In the genomic region with DNA sequence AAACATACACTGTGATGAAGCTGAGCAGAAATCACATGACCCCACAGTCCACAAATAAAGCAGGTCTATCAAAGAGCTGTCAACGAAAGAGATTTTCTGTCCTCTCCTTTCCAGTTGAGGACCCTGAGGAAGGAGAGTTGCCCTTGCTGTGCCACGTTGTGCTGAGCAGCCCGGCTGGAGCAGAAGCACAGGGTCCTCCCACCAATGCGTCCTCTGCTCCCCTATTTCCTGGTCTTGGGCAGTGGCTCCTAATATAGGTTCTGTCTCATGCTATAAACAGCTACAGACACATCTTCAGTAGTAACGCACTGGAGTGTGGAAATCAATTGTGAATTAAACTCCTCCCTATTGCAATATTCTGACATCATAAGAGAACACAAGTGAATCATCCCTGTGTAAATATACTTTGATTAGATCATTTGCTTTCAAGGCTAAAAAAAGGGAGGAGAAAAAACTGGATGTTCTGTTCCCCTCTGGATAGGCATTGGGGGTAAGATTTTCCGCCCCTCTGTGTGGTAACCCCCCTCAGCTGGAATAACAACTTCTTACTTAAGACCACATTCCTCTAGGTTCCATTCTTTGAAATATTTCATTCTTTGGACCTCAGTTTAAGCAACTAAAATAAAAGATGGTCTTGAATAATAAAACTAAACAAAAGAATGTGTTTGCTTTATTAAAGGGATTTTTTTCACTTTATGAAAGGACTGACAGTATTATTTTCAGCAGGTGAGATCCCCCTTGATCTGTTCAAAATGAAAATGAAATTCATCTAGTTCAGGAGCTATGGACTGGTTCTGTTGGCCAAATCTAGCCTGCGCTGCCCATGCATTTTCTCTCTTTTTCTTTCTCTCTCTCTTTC, we compare ENCODE assay signal across 1 cellular context.
A peak's percentile ranks its signal among the peaks of the same experiment; 100 is the strongest.
TF ChIP-seq lines count a peak whose summit lies in the region.

No MANE protein-coding gene starts in this region.

TF ChIP-seq in HepG2, 621 proteins besides CTCF, POLR2A, EP300 and RAD21 (continued from another document and continues in another):
- TF ChIP-seq KLF6 (CRISPR knock-in tag; IDR thresholded peaks at IDR 0.05) (0 out of 2 replicates have a peak, but pooled peaks have one; percentile 29), ZNF883 (CRISPR knock-in tag; IDR thresholded peaks at IDR 0.05; ENCODE audit: not compliant biosample characterization) (no peak), NCOA5 (CRISPR knock-in tag; IDR thresholded peaks at IDR 0.05) (no peak), ISL2 (CRISPR knock-in tag; IDR thresholded peaks at IDR 0.05) (0 out of 2 replicates have a peak, but pooled peaks have one; percentile 20), NFAT5 (CRISPR knock-in tag; IDR thresholded peaks at IDR 0.05) (no peak), RXRB (CRISPR knock-in tag; IDR thresholded peaks at IDR 0.05; ENCODE audit: borderline replicate concordance) (peak; percentile 14; the same call in 1 of the 2 replicates), ZSCAN25 (CRISPR knock-in tag; IDR thresholded peaks at IDR 0.05) (0 out of 2 replicates have a peak, but pooled peaks have one; percentile 21), SMAD3 (CRISPR knock-in tag; IDR thresholded peaks at IDR 0.05) (no peak), ZNF609 (CRISPR knock-in tag; IDR thresholded peaks at IDR 0.05; ENCODE audit: borderline replicate concordance) (no peak), ZNF530 (CRISPR knock-in tag; IDR thresholded peaks at IDR 0.05; ENCODE audit: low read depth) (no peak), ZNF138 (CRISPR knock-in tag; IDR thresholded peaks at IDR 0.05; ENCODE audit: low read depth) (no peak), MIER2 (CRISPR knock-in tag; IDR thresholded peaks at IDR 0.05) (no peak), FIP1L1 (IDR thresholded peaks at IDR 0.05; ENCODE audit: borderline replicate concordance, insufficient read depth, low read depth, low read length) (no peak), ADNP (CRISPR knock-in tag; IDR thresholded peaks at IDR 0.05) (no peak), MZF1 (CRISPR knock-in tag; IDR thresholded peaks at IDR 0.05; ENCODE audit: borderline replicate concordance) (no peak), RXRA (CRISPR knock-in tag; IDR thresholded peaks at IDR 0.05) (no peak), NFATC3 (CRISPR knock-in tag; IDR thresholded peaks at IDR 0.05) (no peak), ZKSCAN8 (CRISPR knock-in tag; IDR thresholded peaks at IDR 0.05; ENCODE audit: borderline replicate concordance) (no peak), SOX5 (CRISPR knock-in tag; IDR thresholded peaks at IDR 0.05; ENCODE audit: borderline replicate concordance) (peak; percentile 53; the same call in 1 of the 2 replicates), AGO2 (optimal IDR thresholded peaks at IDR 0.05; ENCODE audit: low read depth, low read length) (no peak), ZFP82 (CRISPR knock-in tag; IDR thresholded peaks at IDR 0.05; ENCODE audit: borderline replicate concordance) (no peak), ZNF792 (CRISPR knock-in tag; IDR thresholded peaks at IDR 0.05) (0 out of 2 replicates have a peak, but pooled peaks have one; percentile 12), RCOR2 (CRISPR knock-in tag; IDR thresholded peaks at IDR 0.05) (0 out of 2 replicates have a peak, but pooled peaks have one; percentile 8), NR2C2 (CRISPR knock-in tag; IDR thresholded peaks at IDR 0.05; ENCODE audit: borderline replicate concordance) (0 out of 2 replicates have a peak, but pooled peaks have one; percentile 31), ZBTB7B (CRISPR knock-in tag; IDR thresholded peaks at IDR 0.05) (peak; percentile 79), SRSF1 (optimal IDR thresholded peaks at IDR 0.05; ENCODE audit: low read depth, low read length) (no peak), DNMT3B (CRISPR knock-in tag; conservative IDR thresholded peaks at IDR 0.05) (0 out of 2 replicates have a peak, but pooled peaks have one; percentile 67), ZNF800 (CRISPR knock-in tag; IDR thresholded peaks at IDR 0.05) (no peak), HNRNPH1 (optimal IDR thresholded peaks at IDR 0.05; ENCODE audit: low read depth, low read length) (no peak), ZNF333 (CRISPR knock-in tag; IDR thresholded peaks at IDR 0.05; ENCODE audit: borderline replicate concordance) (no peak), IKZF1 (IDR thresholded peaks at IDR 0.05) (no peak), KDM5B (CRISPR knock-in tag; IDR thresholded peaks at IDR 0.05; ENCODE audit: borderline replicate concordance) (no peak), ZNF672 (CRISPR knock-in tag; IDR thresholded peaks at IDR 0.05) (no peak), GTF2F1 (IDR thresholded peaks at IDR 0.05; ENCODE audit: low read length) (no peak), SMAD1 (CRISPR knock-in tag; IDR thresholded peaks at IDR 0.05; ENCODE audit: borderline replicate concordance, low read depth) (no peak)
- TF ChIP-seq, protein P1, sequence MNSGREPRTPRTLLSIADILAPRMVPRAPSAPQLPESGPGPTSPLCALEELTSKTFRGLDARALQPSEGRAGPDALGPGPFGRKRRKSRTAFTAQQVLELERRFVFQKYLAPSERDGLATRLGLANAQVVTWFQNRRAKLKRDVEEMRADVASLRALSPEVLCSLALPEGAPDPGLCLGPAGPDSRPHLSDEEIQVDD (CRISPR knock-in tag; IDR thresholded peaks at IDR 0.05; ENCODE audit: borderline replicate concordance): no peak
- TF ChIP-seq, protein P2, sequence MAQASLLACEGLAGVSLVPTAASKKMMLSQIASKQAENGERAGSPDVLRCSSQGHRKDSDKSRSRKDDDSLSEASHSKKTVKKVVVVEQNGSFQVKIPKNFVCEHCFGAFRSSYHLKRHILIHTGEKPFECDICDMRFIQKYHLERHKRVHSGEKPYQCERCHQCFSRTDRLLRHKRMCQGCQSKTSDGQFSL (CRISPR knock-in tag; IDR thresholded peaks at IDR 0.05): no peak
- TF ChIP-seq, protein P3, sequence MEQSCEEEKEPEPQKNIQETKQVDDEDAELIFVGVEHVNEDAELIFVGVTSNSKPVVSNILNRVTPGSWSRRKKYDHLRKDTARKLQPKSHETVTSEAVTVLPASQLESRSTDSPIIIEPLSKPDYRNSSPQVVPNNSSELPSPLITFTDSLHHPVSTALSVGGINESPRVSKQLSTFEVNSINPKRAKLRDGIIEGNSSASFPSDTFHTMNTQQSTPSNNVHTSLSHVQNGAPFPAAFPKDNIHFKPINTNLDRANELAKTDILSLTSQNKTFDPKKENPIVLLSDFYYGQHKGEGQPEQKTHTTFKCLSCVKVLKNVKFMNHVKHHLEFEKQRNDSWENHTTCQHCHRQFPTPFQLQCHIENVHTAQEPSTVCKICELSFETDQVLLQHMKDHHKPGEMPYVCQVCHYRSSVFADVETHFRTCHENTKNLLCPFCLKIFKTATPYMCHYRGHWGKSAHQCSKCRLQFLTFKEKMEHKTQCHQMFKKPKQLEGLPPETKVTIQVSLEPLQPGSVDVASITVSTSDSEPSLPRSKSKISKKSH (CRISPR knock-in tag; IDR thresholded peaks at IDR 0.05; ENCODE audit: borderline replicate concordance): no peak
- TF ChIP-seq, protein P4, sequence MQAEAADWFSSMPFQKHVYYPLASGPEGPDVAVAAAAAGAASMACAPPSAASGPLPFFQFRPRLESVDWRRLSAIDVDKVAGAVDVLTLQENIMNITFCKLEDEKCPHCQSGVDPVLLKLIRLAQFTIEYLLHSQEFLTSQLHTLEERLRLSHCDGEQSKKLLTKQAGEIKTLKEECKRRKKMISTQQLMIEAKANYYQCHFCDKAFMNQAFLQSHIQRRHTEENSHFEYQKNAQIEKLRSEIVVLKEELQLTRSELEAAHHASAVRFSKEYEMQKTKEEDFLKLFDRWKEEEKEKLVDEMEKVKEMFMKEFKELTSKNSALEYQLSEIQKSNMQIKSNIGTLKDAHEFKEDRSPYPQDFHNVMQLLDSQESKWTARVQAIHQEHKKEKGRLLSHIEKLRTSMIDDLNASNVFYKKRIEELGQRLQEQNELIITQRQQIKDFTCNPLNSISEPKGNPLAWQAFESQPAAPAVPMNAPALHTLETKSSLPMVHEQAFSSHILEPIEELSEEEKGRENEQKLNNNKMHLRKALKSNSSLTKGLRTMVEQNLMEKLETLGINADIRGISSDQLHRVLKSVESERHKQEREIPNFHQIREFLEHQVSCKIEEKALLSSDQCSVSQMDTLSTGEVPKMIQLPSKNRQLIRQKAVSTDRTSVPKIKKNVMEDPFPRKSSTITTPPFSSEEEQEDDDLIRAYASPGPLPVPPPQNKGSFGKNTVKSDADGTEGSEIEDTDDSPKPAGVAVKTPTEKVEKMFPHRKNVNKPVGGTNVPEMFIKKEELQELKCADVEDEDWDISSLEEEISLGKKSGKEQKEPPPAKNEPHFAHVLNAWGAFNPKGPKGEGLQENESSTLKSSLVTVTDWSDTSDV (CRISPR knock-in tag; IDR thresholded peaks at IDR 0.05): no peak
- TF ChIP-seq, protein P5, sequence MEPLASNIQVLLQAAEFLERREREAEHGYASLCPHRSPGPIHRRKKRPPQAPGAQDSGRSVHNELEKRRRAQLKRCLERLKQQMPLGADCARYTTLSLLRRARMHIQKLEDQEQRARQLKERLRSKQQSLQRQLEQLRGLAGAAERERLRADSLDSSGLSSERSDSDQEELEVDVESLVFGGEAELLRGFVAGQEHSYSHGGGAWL (CRISPR knock-in tag; IDR thresholded peaks at IDR 0.05): no peak
